In the genomic region with DNA sequence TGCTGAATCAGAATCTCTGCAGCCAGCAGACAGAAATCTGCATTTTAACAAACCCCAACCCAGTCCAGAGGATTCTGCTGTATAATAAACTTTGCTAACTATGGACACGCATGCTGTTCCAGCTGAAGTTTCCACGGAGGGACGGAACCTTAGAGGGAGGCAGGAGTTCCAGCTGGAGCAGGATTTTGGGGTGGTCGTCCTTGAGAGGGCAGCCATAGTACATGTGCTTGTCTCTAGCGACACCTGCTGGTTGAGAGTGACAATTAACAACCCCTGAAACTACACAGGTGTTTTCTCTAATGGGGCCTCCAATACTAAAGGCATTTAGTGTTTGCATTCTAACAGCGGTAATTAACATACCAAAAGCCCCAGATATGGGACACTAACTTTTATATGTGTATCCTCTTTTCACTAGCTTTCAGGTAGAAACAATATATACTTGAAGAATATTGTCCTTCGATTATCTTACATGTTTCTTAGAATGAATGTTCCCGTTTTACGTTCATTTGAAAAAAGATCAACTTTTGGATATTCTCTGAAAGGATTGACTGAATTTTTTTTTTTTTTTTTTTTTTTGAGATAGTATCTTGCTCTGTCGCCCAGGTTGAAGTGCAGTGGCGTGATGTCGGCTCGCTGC, we compare ENCODE assay signal across 1 cellular context.
A peak's percentile ranks its signal among the peaks of the same experiment; 100 is the strongest.
TF ChIP-seq lines count a peak whose summit lies in the region.

No MANE protein-coding gene starts in this region.

TF ChIP-seq in H1, 55 proteins besides CTCF, POLR2A, EP300 and RAD21:
- TF ChIP-seq SRF (IDR thresholded peaks at IDR 0.05; ENCODE audit: low read depth, low read length) (no peak), BACH1 (IDR thresholded peaks at IDR 0.05; ENCODE audit: low read length) (no peak), SIN3A (conservative IDR thresholded peaks at IDR 0.05 in 1 of 2, IDR thresholded peaks at IDR 0.05 in 1 of 2; ENCODE audit: low read depth in 1 of 2, low read length in 2 of 2) (0 out of 4 replicates have a peak, but pooled peaks of 1 of the 2 experiments have one; percentile 34), POLR2AphosphoS5 (IDR thresholded peaks at IDR 0.05; ENCODE audit: low read depth, low read length) (no peak), YY1 (IDR thresholded peaks at IDR 0.05; ENCODE audit: low read depth, low read length) (peak; percentile 78), TCF12 (IDR thresholded peaks at IDR 0.05; ENCODE audit: low read depth, low read length) (peak; percentile 71; the same call in 1 of the 2 replicates), JUN (IDR thresholded peaks at IDR 0.05; ENCODE audit: low read depth, low read length) (0 out of 2 replicates have a peak, but pooled peaks have one; percentile 18), HDAC2 (IDR thresholded peaks at IDR 0.05; ENCODE audit: borderline replicate concordance in 1 of 2, low read depth in 2 of 2, low read length in 2 of 2) (peak in 1 of 2 experiments; percentile 13; a peak in 1 of 4 replicates), RNF2 (IDR thresholded peaks at IDR 0.05; ENCODE audit: borderline replicate concordance, low read depth, low read length, missing control alignments, poor library complexity, severe bottlenecking) (no peak)
- TF ChIP-seq, protein P1, sequence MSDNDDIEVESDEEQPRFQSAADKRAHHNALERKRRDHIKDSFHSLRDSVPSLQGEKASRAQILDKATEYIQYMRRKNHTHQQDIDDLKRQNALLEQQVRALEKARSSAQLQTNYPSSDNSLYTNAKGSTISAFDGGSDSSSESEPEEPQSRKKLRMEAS (IDR thresholded peaks at IDR 0.05), result peak; percentile 65; the same call in 1 of the 2 replicates
TF ChIP-seq in H1: peak in this region for 6.
